Comparison of ENCODE assay signal across 22 cellular contexts in the genomic region with DNA sequence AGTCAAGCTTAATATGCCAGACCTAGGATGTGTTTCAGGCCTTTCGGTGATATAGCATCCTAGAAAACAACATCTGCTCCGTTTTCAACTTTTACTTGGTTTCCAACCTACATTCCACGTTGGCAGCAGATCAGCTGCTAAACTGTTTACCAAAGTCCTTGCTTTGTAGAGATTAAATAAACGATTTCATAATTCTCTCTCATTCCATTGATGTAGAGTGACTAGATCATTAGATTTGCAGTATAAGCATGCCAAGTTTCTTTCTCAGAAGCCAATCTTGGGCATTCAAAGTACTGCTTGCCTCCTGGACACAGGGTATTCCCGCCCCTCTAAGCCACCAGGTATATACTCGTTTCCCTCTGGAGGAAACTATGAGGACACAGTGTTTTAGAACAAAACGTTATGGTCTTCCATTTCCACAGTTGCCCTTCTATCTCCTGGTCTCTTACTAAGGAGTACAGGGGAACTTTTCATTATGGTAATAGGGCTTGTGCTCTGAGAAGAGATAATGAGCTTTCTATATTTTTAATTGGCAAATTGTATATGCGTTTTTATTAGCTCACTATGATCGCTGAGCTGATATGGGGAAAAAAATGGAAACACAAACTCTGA.
"Had no signal": no experiment of that assay in that cellular context is flagged by ENCODE, and none has a peak within 500 bp of the region (broad histone marks: within the 10 kb centered on the region; RNA-seq: fewer than 3 reads in every experiment).

No MANE protein-coding gene starts in this region.

- H3K27ac ChIP-seq: ascending aorta had no signal

- H3K36me3 ChIP-seq: ascending aorta, MG63 had no signal

- DNase-seq: activated CD4-positive, alpha-beta T cell treated with anti-CD3 and anti-CD28 coated beads for 48 hours; activated CD4-positive, alpha-beta T cell treated with anti-CD3 and anti-CD28 coated beads, Interleukin-2, amount 50 U/mL, for 4 hours; activated CD4-positive, CD25-positive, alpha-beta regulatory T cell treated with anti-CD3 and anti-CD28 coated beads, Interleukin-2, amount 50 U/mL, for 72 hours; activated CD8-positive, alpha-beta memory T cell treated with anti-CD3 and anti-CD28 coated beads, Interleukin-2, amount 50 U/mL, for 48 hours; activated CD8-positive, alpha-beta T cell treated with anti-CD3 and anti-CD28 coated beads, Interleukin-2, amount 10 ng/mL, durations not matched to agents 7 days and 5 days; activated naive CD4-positive, alpha-beta T cell treated with anti-CD3 and anti-CD28 coated beads, Interleukin-2, amount 50 U/mL, for 16 hours; activated T-cell treated with anti-CD3 and anti-CD28 coated beads, Interleukin-2, amount 50 U/mL, for 1 hour; amniotic stem cell; MG63; NCI-H1105; NCI-H1436; NCI-H1694 treated with DMSO at 0.1 percent for 48 hours; NCI-H2029 treated with DMSO at 0.1 percent for 48 hours; NCI-H345; NCI-H510A; NCI-H526 treated with DMSO at 0.1 percent for 48 hours; PC-3; SHP77 treated with DMSO at 0.1 percent for 48 hours; T-helper 17 cell; T-helper 9 cell had no signal

- H3K4me1 ChIP-seq: ascending aorta had no signal

- ATAC-seq: activated CD8-positive, alpha-beta T cell treated with anti-CD3 and anti-CD28 coated beads, Interleukin-2, amount 10 ng/mL, durations not matched to agents 7 days and 5 days; T-helper 17 cell; WTC11 had no signal

- H3K27me3 ChIP-seq: ascending aorta had no signal

- H3K4me3 ChIP-seq: ascending aorta, MG63 had no signal

- H3K9me3 ChIP-seq: ascending aorta, MG63 had no signal
